Comparison of ENCODE assay signal across 17 cellular contexts in the genomic region with DNA sequence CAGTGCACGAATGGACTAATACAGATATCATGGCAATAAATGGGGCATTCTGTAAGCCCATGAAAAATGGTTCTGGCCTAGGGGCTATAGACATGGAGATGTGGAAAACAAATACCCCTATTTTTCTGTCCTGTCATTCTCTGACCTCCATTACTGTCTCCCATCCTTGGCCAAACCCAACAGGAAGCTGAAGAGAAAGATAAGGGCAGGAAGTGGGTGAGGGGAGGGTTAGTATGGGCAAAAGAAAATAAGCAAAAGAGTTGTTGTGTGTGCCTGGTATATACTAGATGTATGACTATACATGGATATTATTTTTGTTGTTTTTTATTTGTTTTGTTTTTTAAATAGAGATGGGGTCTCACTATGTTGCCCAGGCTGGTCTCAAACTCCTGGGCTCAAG.
DNase-seq lines count a peak whose midpoint lies in the region; ATAC-seq and TF ChIP-seq lines count a peak whose summit lies in the region.
"Had no signal": no experiment of that assay in that cellular context is flagged by ENCODE, and none has a peak within 500 bp of the region (broad histone marks: within the 10 kb centered on the region; RNA-seq: fewer than 3 reads in every experiment).

No MANE protein-coding gene starts in this region.

- CTCF ChIA-PET in activated CD4-positive, alpha-beta T cell treated with anti-CD3 and anti-CD28 coated beads, Interleukin-2, amount 10 ng/mL, durations not matched to agents 7 days and 5 days (lab: Charles Lee) = interaction anchor here (1.0 to 1.3 kb wide), 5 partner anchors 9 to 339 kb away, joined by 3 to 4 read pairs (median 3); partner anchors contain the start of gene PCNX1
- CTCF ChIA-PET in T-cell (lab: Charles Lee) (no interaction called here), SK-N-SH (lab: Yijun Ruan, JAX) (no interaction called here)

- TF ChIP-seq EP300 in SK-N-SH (IDR thresholded peaks at IDR 0.05; ENCODE audit: borderline replicate concordance in 1 of 2, low read depth in 1 of 2, low read length in 1 of 2) = no peak

- H3K4me3 Mint-ChIP-seq in activated CD4-positive, alpha-beta T cell treated with anti-CD3 and anti-CD28 coated beads, Interleukin-2, amount 10 ng/mL, durations not matched to agents 7 days and 5 days = no peak overlapping the region
- H3K4me3 Mint-ChIP-seq in T-cell = peak overlapping the region in 1 of 3 donors; percentile 46
- no peak overlapping the region for H3K4me3 Mint-ChIP-seq in activated naive CD8-positive, alpha-beta T cell treated with anti-CD3 and anti-CD28 coated beads, Interleukin-2, amount 50 U/mL, for 24 hours
- H3K4me3 Mint-ChIP-seq: activated T-cell treated with anti-CD3 and anti-CD28 coated beads, Interleukin-2, amount 50 U/mL, for 4 hours had no signal

- H3K27me3 Mint-ChIP-seq in activated CD4-positive, alpha-beta T cell treated with anti-CD3 and anti-CD28 coated beads, Interleukin-2, amount 10 ng/mL, durations not matched to agents 7 days and 5 days = no peaks in the 10 kb centered on the region
- H3K27me3 Mint-ChIP-seq in T-cell = no peaks in the 10 kb centered on the region
- H3K27me3 Mint-ChIP-seq in activated naive CD8-positive, alpha-beta T cell treated with anti-CD3 and anti-CD28 coated beads, Interleukin-2, amount 50 U/mL, for 24 hours = no peaks in the 10 kb centered on the region

- ATAC-seq in T-cell (replicated peaks in 1 of 4) = peak in 2 of 4 experiments; percentile 56 to 58
- ATAC-seq in activated naive CD8-positive, alpha-beta T cell treated with anti-CD3 and anti-CD28 coated beads, Interleukin-2, amount 50 U/mL, for 24 hours = no peak
- ATAC-seq: A549, heart left ventricle had no signal

- H3K27me3 ChIP-seq in smooth muscle cell (ENCODE audit: low read depth) (no peaks in the 10 kb centered on the region), SK-N-SH (ENCODE audit: insufficient read depth) (no peaks in the 10 kb centered on the region)
- H3K27me3 ChIP-seq: cardiac muscle cell, heart left ventricle, uterus had no signal

- H3K27ac Mint-ChIP-seq in activated CD4-positive, alpha-beta T cell treated with anti-CD3 and anti-CD28 coated beads, Interleukin-2, amount 10 ng/mL, durations not matched to agents 7 days and 5 days = peak overlapping the region; percentile 95
- peak overlapping the region; percentile 79 to 89 for H3K27ac Mint-ChIP-seq in T-cell
- H3K27ac Mint-ChIP-seq in activated naive CD8-positive, alpha-beta T cell treated with anti-CD3 and anti-CD28 coated beads, Interleukin-2, amount 50 U/mL, for 24 hours = peak overlapping the region; percentile 61

- H3F3A ChIP-seq in smooth muscle cell (ENCODE audit: low read depth) (peaks cover 7% of the 10 kb centered on the region), SK-N-SH (replicated peaks; ENCODE audit: insufficient read depth) (no peaks in the 10 kb centered on the region)

- no peaks in the 10 kb centered on the region for H3K9me2 ChIP-seq in SK-N-SH

- H3K9ac ChIP-seq in smooth muscle cell (ENCODE audit: low read depth) (no peak overlapping the region), SK-N-SH (no peak overlapping the region)

- no peaks in the 10 kb centered on the region for H3K79me2 ChIP-seq in smooth muscle cell (ENCODE audit: low read depth)
- no peaks in the 10 kb centered on the region for H3K79me2 ChIP-seq in SK-N-SH (ENCODE audit: insufficient read depth)

- H3K4me1 ChIP-seq in smooth muscle cell (ENCODE audit: low read depth) (no peaks in the 10 kb centered on the region), SK-N-SH (ENCODE audit: control insufficient read depth in 1 of 2, insufficient read depth in 2 of 2, low read depth in 1 of 2, low read length in 1 of 2) (peaks cover 10 to 24% of the 10 kb centered on the region in 2 experiments; a peak in 3 of 4 replicates)
- H3K4me1 ChIP-seq: A549 had no signal

- H3K9me3 ChIP-seq in smooth muscle cell (replicated peaks; ENCODE audit: low read depth) (no peaks in the 10 kb centered on the region), SK-N-SH (no peaks in the 10 kb centered on the region)
- H3K9me3 ChIP-seq: uterus had no signal

- no peak overlapping the region for H2AFZ ChIP-seq in smooth muscle cell (ENCODE audit: low read depth)
- H2AFZ ChIP-seq in SK-N-SH (ENCODE audit: low read depth) = no peak overlapping the region

- TF ChIP-seq CTCF in smooth muscle cell (IDR thresholded peaks at IDR 0.05; ENCODE audit: borderline replicate concordance, insufficient read depth, poor library complexity, severe bottlenecking) (no peak), SK-N-SH (IDR thresholded peaks at IDR 0.05) (no peak)

- WGBS in smooth muscle cell (ENCODE audit: low lambda C conversion rate) = 100% methylated on average over 1 of the region's 1 CpG
- 32% methylated on average over 1 of the region's 1 CpG for WGBS in SK-N-SH (ENCODE audit: low lambda C conversion rate)

- peak overlapping the region; percentile 13 for H3K27ac ChIP-seq in smooth muscle cell (ENCODE audit: low read depth)
- H3K27ac ChIP-seq in SK-N-SH (ENCODE audit: low read depth in 2 of 2, low read length in 1 of 2) = no peak overlapping the region
- H3K27ac ChIP-seq: A549, cardiac muscle cell, heart left ventricle, uterus had no signal

- peaks cover 34% of the 10 kb centered on the region for H3K36me3 Mint-ChIP-seq in activated CD4-positive, alpha-beta T cell treated with anti-CD3 and anti-CD28 coated beads, Interleukin-2, amount 10 ng/mL, durations not matched to agents 7 days and 5 days (ENCODE audit: low read depth)
- peaks cover 10% of the 10 kb centered on the region for H3K36me3 Mint-ChIP-seq in T-cell
- peaks cover 6% of the 10 kb centered on the region for H3K36me3 Mint-ChIP-seq in activated naive CD8-positive, alpha-beta T cell treated with anti-CD3 and anti-CD28 coated beads, Interleukin-2, amount 50 U/mL, for 24 hours (ENCODE audit: low read depth)

- DNase-seq in activated CD4-positive, alpha-beta T cell treated with anti-CD3 and anti-CD28 coated beads, Interleukin-2, amount 10 ng/mL, durations not matched to agents 7 days and 5 days = peak; percentile 36
- no peak for DNase-seq in activated CD4-positive, alpha-beta T cell treated with anti-CD3 and anti-CD28 coated beads for 48 hours
- DNase-seq in T-cell (no peak), smooth muscle cell (lab: John Stamatoyannopoulos, UW; ENCODE audit: unreplicated experiment) (no peak), 8988T (no peak), SK-N-SH (no peak)
- no peak for DNase-seq in activated naive CD8-positive, alpha-beta T cell treated with anti-CD3 and anti-CD28 coated beads, Interleukin-2, amount 50 U/mL, for 24 hours
- no peak for DNase-seq in NK-92 treated with Interleukin-12 subunit alpha and Interleukin-12 subunit beta, amount 100 ng/mL, for 24 hours (lab: John Stamatoyannopoulos, UW)
- DNase-seq: activated T-cell treated with anti-CD3 and anti-CD28 coated beads, Interleukin-2, amount 50 U/mL, for 4 hours; heart left ventricle; kidney; mesenchymal stem cell; NCI-H345; Right ventricle myocardium superior; uterus had no signal

- no peak overlapping the region for H3K4me2 ChIP-seq in smooth muscle cell
- H3K4me2 ChIP-seq in SK-N-SH = no peak overlapping the region
- H3K4me2 ChIP-seq: A549 had no signal

- H4K20me1 ChIP-seq in smooth muscle cell (ENCODE audit: low read depth) (no peaks in the 10 kb centered on the region), SK-N-SH (ENCODE audit: insufficient read depth) (no peaks in the 10 kb centered on the region)

- peaks cover 51% of the 10 kb centered on the region for H3K4me1 Mint-ChIP-seq in activated CD4-positive, alpha-beta T cell treated with anti-CD3 and anti-CD28 coated beads, Interleukin-2, amount 10 ng/mL, durations not matched to agents 7 days and 5 days
- peaks cover 34 to 50% (median 38%) of the 10 kb centered on the region in 3 donors for H3K4me1 Mint-ChIP-seq in T-cell
- H3K4me1 Mint-ChIP-seq in activated naive CD8-positive, alpha-beta T cell treated with anti-CD3 and anti-CD28 coated beads, Interleukin-2, amount 50 U/mL, for 24 hours = peaks cover 33% of the 10 kb centered on the region

- H3K9me3 Mint-ChIP-seq in activated CD4-positive, alpha-beta T cell treated with anti-CD3 and anti-CD28 coated beads, Interleukin-2, amount 10 ng/mL, durations not matched to agents 7 days and 5 days = peaks cover 33% of the 10 kb centered on the region
- peaks cover 0 to 12% (median 7%) of the 10 kb centered on the region in 3 donors for H3K9me3 Mint-ChIP-seq in T-cell
- H3K9me3 Mint-ChIP-seq in activated naive CD8-positive, alpha-beta T cell treated with anti-CD3 and anti-CD28 coated beads, Interleukin-2, amount 50 U/mL, for 24 hours = peaks cover 17% of the 10 kb centered on the region

- H3K36me3 ChIP-seq in smooth muscle cell (ENCODE audit: low read depth) = no peaks in the 10 kb centered on the region
- H3K36me3 ChIP-seq in SK-N-SH (replicated peaks in 1 of 2; ENCODE audit: control insufficient read depth in 1 of 2, insufficient read depth in 2 of 2, low read length in 1 of 2) = no peaks in the 10 kb centered on the region
- H3K36me3 ChIP-seq: cardiac muscle cell, heart left ventricle, uterus had no signal

- H3K4me3 ChIP-seq in smooth muscle cell = no peak overlapping the region
- H3K4me3 ChIP-seq in SK-N-SH (ENCODE audit: low read depth in 2 of 2, low read length in 1 of 2) = no peak overlapping the region
- H3K4me3 ChIP-seq: A549, cardiac muscle cell, heart left ventricle, uterus had no signal

- TF ChIP-seq RAD21 in SK-N-SH (IDR thresholded peaks at IDR 0.05; ENCODE audit: low read length) = no peak

- POLR2A ChIA-PET in activated CD4-positive, alpha-beta T cell treated with anti-CD3 and anti-CD28 coated beads, Interleukin-2, amount 10 ng/mL, durations not matched to agents 7 days and 5 days (lab: Charles Lee) = no interaction called here
- POLR2A ChIA-PET in T-cell (lab: Charles Lee) (no interaction called here), SK-N-SH (lab: Yijun Ruan, JAX) (no interaction called here)

TF ChIP-seq in SK-N-SH, 30 proteins besides CTCF, POLR2A, EP300 and RAD21:
- TF ChIP-seq ELF1 (IDR thresholded peaks at IDR 0.05) (no peak), TEAD4 (IDR thresholded peaks at IDR 0.05; ENCODE audit: borderline replicate concordance, insufficient read depth) (no peak), TAF1 (IDR thresholded peaks at IDR 0.05; ENCODE audit: borderline replicate concordance, low read depth, low read length) (no peak)
- TF ChIP-seq, protein P1, sequence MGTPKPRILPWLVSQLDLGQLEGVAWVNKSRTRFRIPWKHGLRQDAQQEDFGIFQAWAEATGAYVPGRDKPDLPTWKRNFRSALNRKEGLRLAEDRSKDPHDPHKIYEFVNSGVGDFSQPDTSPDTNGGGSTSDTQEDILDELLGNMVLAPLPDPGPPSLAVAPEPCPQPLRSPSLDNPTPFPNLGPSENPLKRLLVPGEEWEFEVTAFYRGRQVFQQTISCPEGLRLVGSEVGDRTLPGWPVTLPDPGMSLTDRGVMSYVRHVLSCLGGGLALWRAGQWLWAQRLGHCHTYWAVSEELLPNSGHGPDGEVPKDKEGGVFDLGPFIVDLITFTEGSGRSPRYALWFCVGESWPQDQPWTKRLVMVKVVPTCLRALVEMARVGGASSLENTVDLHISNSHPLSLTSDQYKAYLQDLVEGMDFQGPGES (IDR thresholded peaks at IDR 0.05; ENCODE audit: low read depth, low read length) = no peak
